Comparison of ENCODE assay signal across 7 cellular contexts in genomic region chr11:128039140-128040021, GRCh38.
A peak's percentile ranks its signal among the peaks of the same experiment; 100 is the strongest.
DNase-seq lines count a peak whose midpoint lies in the region; ATAC-seq lines count a peak whose summit lies in the region.

No MANE protein-coding gene starts in this region.

- peak; percentile 83 for ATAC-seq in GM19035 (IDR thresholded peaks at IDR 0.05; ENCODE audit: unreplicated experiment)
- peak; percentile 91 for ATAC-seq in HG03097 (IDR thresholded peaks at IDR 0.05; ENCODE audit: low FRiP score, unreplicated experiment)

- H3K9me3 ChIP-seq in HAP-1 = no peaks in the 10 kb centered on the region

- H3K4me1 ChIP-seq in HAP-1 = no peaks in the 10 kb centered on the region

- in situ Hi-C loops in HAP-1 (cut with MboI; ENCODE audit: low sequenced_read_pairs) = loop anchor here (25.0 kb wide), 1 partner anchor 798 kb away; no protein-coding TSS in a partner anchor

- no peaks in the 10 kb centered on the region for H3K36me3 ChIP-seq in HAP-1 (replicated peaks)

- DNase-seq in SIG-M5 (lab: John Stamatoyannopoulos, UW) (peak; percentile 87), activated gamma-delta T cell treated with Interleukin-2 at 50 U/mL for 16 hours (peak; percentile 74), kidney tubule cell (ENCODE audit: low spot score) (peak; percentile 77), HAP-1 (ENCODE audit: low spot score in 2 of 2) (no peak)
- peak; percentile 52 to 53 for DNase-seq in stimulated activated CD8-positive, alpha-beta memory T cell treated with anti-CD3 and anti-CD28 coated beads, Interleukin-7, amount 100 ng/mL, for 1 hour (ENCODE audit: low read depth in 2 of 2)

- no peak overlapping the region for H3K4me3 ChIP-seq in HAP-1

- no peaks in the 10 kb centered on the region for H3K27me3 ChIP-seq in HAP-1 (ENCODE audit: low read depth)

Comparison
In these comparisons a context has a peak if more than half of its experiments do, and no peak if none do; other contexts are left out.
1. DNase-seq: peak in SIG-M5 (single experiment), activated gamma-delta T cell treated with Interleukin-2 at 50 U/mL for 16 hours (single experiment), kidney tubule cell (single experiment) and stimulated activated CD8-positive, alpha-beta memory T cell treated with anti-CD3 and anti-CD28 coated beads, Interleukin-7, amount 100 ng/mL, for 1 hour (2 of 2); none in HAP-1 (0 of 2).